Comparison of ENCODE assay signal across 2 cellular contexts in genomic region chr17:76385892-76386786, GRCh38.
TF ChIP-seq lines count a peak whose summit lies in the region.

No MANE protein-coding gene starts in this region.

TF ChIP-seq in HEK293, 187 proteins besides CTCF, POLR2A, EP300 and RAD21 (continues in another document):
- TF ChIP-seq SP7 (tag by site-specific recombination; IDR thresholded peaks at IDR 0.05) = peak; percentile 79
- peak; percentile 88 for TF ChIP-seq BCL11B (tag by site-specific recombination; IDR thresholded peaks at IDR 0.05; ENCODE audit: low read depth)
- TF ChIP-seq GLIS1 (tag by site-specific recombination; IDR thresholded peaks at IDR 0.05) = peak; percentile 86
- TF ChIP-seq ZNF146 (tag by site-specific recombination; IDR thresholded peaks at IDR 0.05) = no peak
- TF ChIP-seq ZNF548 (tag by site-specific recombination; IDR thresholded peaks at IDR 0.05) = no peak
- 0 out of 2 replicates have a peak, but pooled peaks have one; percentile 51 for TF ChIP-seq ZNF24 (tag by site-specific recombination; IDR thresholded peaks at IDR 0.05)
- TF ChIP-seq YY1 (tag by site-specific recombination; IDR thresholded peaks at IDR 0.05) = 0 out of 2 replicates have a peak, but pooled peaks have one; percentile 56
- TF ChIP-seq SETDB1 (IDR thresholded peaks at IDR 0.05; ENCODE audit: insufficient read length, low read length) = peak; percentile 35
- TF ChIP-seq ZNF501 (tag by site-specific recombination; IDR thresholded peaks at IDR 0.05) = peak; percentile 48; the same call in 1 of the 2 replicates
- peak; percentile 64 for TF ChIP-seq SCRT1 (tag by site-specific recombination; IDR thresholded peaks at IDR 0.05; ENCODE audit: borderline replicate concordance)
- no peak for TF ChIP-seq ZNF529 (tag by site-specific recombination; IDR thresholded peaks at IDR 0.05; ENCODE audit: insufficient replicate concordance)
- TF ChIP-seq PATZ1 (tag by site-specific recombination; IDR thresholded peaks at IDR 0.05) = peak; percentile 93
- peak; percentile 67 for TF ChIP-seq ZNF610 (tag by site-specific recombination; IDR thresholded peaks at IDR 0.05; ENCODE audit: borderline replicate concordance)
- peak; percentile 70; the same call in 1 of the 2 replicates for TF ChIP-seq ZBTB44 (tag by site-specific recombination; IDR thresholded peaks at IDR 0.05)
- peak; percentile 73 for TF ChIP-seq ZNF2 (tag by site-specific recombination; IDR thresholded peaks at IDR 0.05)
- TF ChIP-seq ZBTB26 (tag by site-specific recombination; optimal IDR thresholded peaks at IDR 0.05) = peak; percentile 82
- TF ChIP-seq ZNF423 (tag by site-specific recombination; IDR thresholded peaks at IDR 0.05) = peak; percentile 50
- TF ChIP-seq PBX3 (CRISPR knock-in tag; IDR thresholded peaks at IDR 0.05) = peak; percentile 89
- peak; percentile 59; the same call in 1 of the 2 replicates for TF ChIP-seq ZFP69B (tag by site-specific recombination; IDR thresholded peaks at IDR 0.05)
- TF ChIP-seq ZNF521 (tag by site-specific recombination; IDR thresholded peaks at IDR 0.05) = no peak
- no peak for TF ChIP-seq GFI1B (tag by site-specific recombination; IDR thresholded peaks at IDR 0.05)
- 0 out of 2 replicates have a peak, but pooled peaks have one; percentile 24 for TF ChIP-seq ZNF391 (tag by site-specific recombination; IDR thresholded peaks at IDR 0.05; ENCODE audit: borderline replicate concordance, low read depth)
- no peak for TF ChIP-seq ZNF274 (IDR thresholded peaks at IDR 0.05; ENCODE audit: low read length)
- no peak for TF ChIP-seq ZNF274 (tag by site-specific recombination; IDR thresholded peaks at IDR 0.05; ENCODE audit: borderline replicate concordance)
- no peak for TF ChIP-seq EGR2 (tag by site-specific recombination; IDR thresholded peaks at IDR 0.05; ENCODE audit: low read depth)
- peak; percentile 15; the same call in 1 of the 2 replicates for TF ChIP-seq ZNF394 (tag by site-specific recombination; IDR thresholded peaks at IDR 0.05; ENCODE audit: borderline replicate concordance)
- TF ChIP-seq ZNF473 (tag by site-specific recombination; IDR thresholded peaks at IDR 0.05) = no peak
- no peak for TF ChIP-seq GLI4 (tag by site-specific recombination; IDR thresholded peaks at IDR 0.05)
- TF ChIP-seq ZFHX2 (tag by site-specific recombination; conservative IDR thresholded peaks at IDR 0.05) = no peak
- no peak for TF ChIP-seq ZNF837 (tag by site-specific recombination; IDR thresholded peaks at IDR 0.05)
- no peak for TF ChIP-seq ZNF404 (tag by site-specific recombination; IDR thresholded peaks at IDR 0.05)
- peak; percentile 29; the same call in 1 of the 2 replicates for TF ChIP-seq ZBTB48 (tag by site-specific recombination; IDR thresholded peaks at IDR 0.05)
- TF ChIP-seq KLF16 (tag by site-specific recombination; IDR thresholded peaks at IDR 0.05) = peak; percentile 67; the same call in 1 of the 2 replicates

TF ChIP-seq in endothelial cell of umbilical vein, 7 proteins besides CTCF, POLR2A, EP300 and RAD21:
- TF ChIP-seq FOS (IDR thresholded peaks at IDR 0.05; ENCODE audit: borderline replicate concordance, insufficient read depth, low read length) = no peak
- peak; percentile 57 for TF ChIP-seq POLR2AphosphoS5 (IDR thresholded peaks at IDR 0.05; ENCODE audit: insufficient read depth, low read depth, low read length)
- TF ChIP-seq MAX (IDR thresholded peaks at IDR 0.05; ENCODE audit: insufficient read depth, insufficient read length) = peak; percentile 90
- no peak for TF ChIP-seq GATA2 (IDR thresholded peaks at IDR 0.05; ENCODE audit: insufficient read depth, insufficient read length, low read depth, low read length)
- TF ChIP-seq JUN (IDR thresholded peaks at IDR 0.05; ENCODE audit: borderline replicate concordance, insufficient read depth, insufficient read length, low read depth) = no peak
- peak; percentile 20 for TF ChIP-seq MYC (IDR thresholded peaks at IDR 0.05; ENCODE audit: low read depth, low read length)
TF ChIP-seq in endothelial cell of umbilical vein: peak in this region for 3.
